In genomic region chr12:67070307-67070600, GRCh38 we compare ENCODE assay signal across 11 cellular contexts.
DNase-seq lines count a peak whose midpoint lies in the region; ATAC-seq, FAIRE-seq and TF ChIP-seq lines count a peak whose summit lies in the region.
"Had no signal": no experiment of that assay in that cellular context is flagged by ENCODE, and none has a peak within 500 bp of the region (broad histone marks: within the 10 kb centered on the region; RNA-seq: fewer than 3 reads in every experiment).

No MANE protein-coding gene starts in this region.

- peak overlapping the region in 1 of 2 experiments; percentile 91; a peak in 3 of 6 replicates for H3K27ac ChIP-seq in A549
- H3K27ac ChIP-seq: upper lobe of left lung had no signal

- no peak for TF ChIP-seq CTCF in A549 (IDR thresholded peaks at IDR 0.05)
- TF ChIP-seq CTCF in kidney epithelial cell (IDR thresholded peaks at IDR 0.05; ENCODE audit: insufficient read depth, low read length, poor library complexity, severe bottlenecking): no peak

- peak overlapping the region; percentile 88 for H3K4me3 Mint-ChIP-seq in activated naive CD4-positive, alpha-beta T cell treated with anti-CD3 and anti-CD28 coated beads, Interleukin-2, amount 50 U/mL, for 24 hours

- no peak for TF ChIP-seq EP300 in A549 (IDR thresholded peaks at IDR 0.05)

- POLR2A ChIA-PET in A549 (lab: Yijun Ruan, JAX): no interaction called here

- no peaks in the 10 kb centered on the region for H3K27me3 Mint-ChIP-seq in activated naive CD4-positive, alpha-beta T cell treated with anti-CD3 and anti-CD28 coated beads, Interleukin-2, amount 50 U/mL, for 24 hours

- peaks cover 13% of the 10 kb centered on the region for H3K4me1 ChIP-seq in A549

- peaks cover 50% of the 10 kb centered on the region for H3K4me1 Mint-ChIP-seq in activated naive CD4-positive, alpha-beta T cell treated with anti-CD3 and anti-CD28 coated beads, Interleukin-2, amount 50 U/mL, for 24 hours

- peak overlapping the region; percentile 97 for H3K4me2 ChIP-seq in A549

- no peak for FAIRE-seq in A549 (lab: Jason Lieb, UNC)

- H3K9me3 Mint-ChIP-seq in activated naive CD4-positive, alpha-beta T cell treated with anti-CD3 and anti-CD28 coated beads, Interleukin-2, amount 50 U/mL, for 24 hours: no peaks in the 10 kb centered on the region

- peaks cover 3% of the 10 kb centered on the region for H3K27me3 ChIP-seq in H7 (ENCODE audit: control insufficient read depth, insufficient read depth, low read length)
- H3K27me3 ChIP-seq in kidney epithelial cell (ENCODE audit: control insufficient read depth, insufficient read depth, low read length): no peaks in the 10 kb centered on the region

- peak overlapping the region; percentile 75 for H3K4me3 ChIP-seq in A549
- H3K4me3 ChIP-seq in H7 (ENCODE audit: insufficient read depth, low read depth, low read length): peak overlapping the region; percentile 76
- peak overlapping the region; percentile 80 for H3K4me3 ChIP-seq in kidney epithelial cell (ENCODE audit: low read depth, low read length)

- H3K36me3 ChIP-seq in H7 (replicated peaks; ENCODE audit: control insufficient read depth, insufficient read depth, low read length) (no peaks in the 10 kb centered on the region), kidney epithelial cell (ENCODE audit: control insufficient read depth, insufficient read depth, low read length) (no peaks in the 10 kb centered on the region)
- H3K36me3 ChIP-seq: upper lobe of left lung had no signal

- peak overlapping the region; percentile 95 for H3K27ac Mint-ChIP-seq in activated naive CD4-positive, alpha-beta T cell treated with anti-CD3 and anti-CD28 coated beads, Interleukin-2, amount 50 U/mL, for 24 hours

- no peak for ATAC-seq in A549

- DNase-seq in A549 (ENCODE audit: low read depth in 1 of 2, low spot score in 1 of 2) (no peak), H7 (no peak), kidney epithelial cell (ENCODE audit: low read depth) (no peak), NCI-H1417 (lab: John Stamatoyannopoulos, UW) (no peak), NCI-H526 treated with DMSO at 0.1 percent for 48 hours (lab: John Stamatoyannopoulos, UW) (no peak), OCI-M2 (lab: John Stamatoyannopoulos, UW; ENCODE audit: unreplicated experiment) (no peak), LoVo (ENCODE audit: low spot score) (no peak)
- DNase-seq: HCEC 1CT, Right ventricle myocardium superior had no signal

- no peak for TF ChIP-seq POLR2A in A549 (IDR thresholded peaks at IDR 0.05; ENCODE audit: low read length)

- 86% methylated on average over 6 of the region's 6 CpGs for WGBS in A549 (ENCODE audit: missing lambda C conversion rate)

- H3K36me3 Mint-ChIP-seq in activated naive CD4-positive, alpha-beta T cell treated with anti-CD3 and anti-CD28 coated beads, Interleukin-2, amount 50 U/mL, for 24 hours: peaks cover 2% of the 10 kb centered on the region

- TF ChIP-seq RAD21 in A549 (conservative IDR thresholded peaks at IDR 0.05 in 1 of 2, IDR thresholded peaks at IDR 0.05 in 1 of 2): no peak

- CTCF ChIA-PET in A549 (lab: Yijun Ruan, JAX): interaction anchor here (0.5 to 1.4 kb wide), 2 partner anchors 15 to 205 kb away, joined by 3 read pairs; no protein-coding TSS in a partner anchor

- H3K9me3 ChIP-seq in A549: no peaks in the 10 kb centered on the region
- H3K9me3 ChIP-seq: upper lobe of left lung had no signal

TF ChIP-seq in A549, 52 proteins besides CTCF, POLR2A, EP300 and RAD21:
- TF ChIP-seq ELK1 (IDR thresholded peaks at IDR 0.05; ENCODE audit: low read depth, low read length): no peak
- TF ChIP-seq, protein P1, sequence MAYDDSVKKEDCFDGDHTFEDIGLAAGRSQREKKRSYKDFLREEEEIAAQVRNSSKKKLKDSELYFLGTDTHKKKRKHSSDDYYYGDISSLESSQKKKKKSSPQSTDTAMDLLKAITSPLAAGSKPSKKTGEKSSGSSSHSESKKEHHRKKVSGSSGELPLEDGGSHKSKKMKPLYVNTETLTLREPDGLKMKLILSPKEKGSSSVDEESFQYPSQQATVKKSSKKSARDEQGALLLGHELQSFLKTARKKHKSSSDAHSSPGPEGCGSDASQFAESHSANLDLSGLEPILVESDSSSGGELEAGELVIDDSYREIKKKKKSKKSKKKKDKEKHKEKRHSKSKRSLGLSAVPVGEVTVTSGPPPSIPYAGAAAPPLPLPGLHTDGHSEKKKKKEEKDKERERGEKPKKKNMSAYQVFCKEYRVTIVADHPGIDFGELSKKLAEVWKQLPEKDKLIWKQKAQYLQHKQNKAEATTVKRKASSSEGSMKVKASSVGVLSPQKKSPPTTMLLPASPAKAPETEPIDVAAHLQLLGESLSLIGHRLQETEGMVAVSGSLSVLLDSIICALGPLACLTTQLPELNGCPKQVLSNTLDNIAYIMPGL (CRISPR knock-in tag; IDR thresholded peaks at IDR 0.05; ENCODE audit: borderline replicate concordance): no peak
- TF ChIP-seq, protein P2, sequence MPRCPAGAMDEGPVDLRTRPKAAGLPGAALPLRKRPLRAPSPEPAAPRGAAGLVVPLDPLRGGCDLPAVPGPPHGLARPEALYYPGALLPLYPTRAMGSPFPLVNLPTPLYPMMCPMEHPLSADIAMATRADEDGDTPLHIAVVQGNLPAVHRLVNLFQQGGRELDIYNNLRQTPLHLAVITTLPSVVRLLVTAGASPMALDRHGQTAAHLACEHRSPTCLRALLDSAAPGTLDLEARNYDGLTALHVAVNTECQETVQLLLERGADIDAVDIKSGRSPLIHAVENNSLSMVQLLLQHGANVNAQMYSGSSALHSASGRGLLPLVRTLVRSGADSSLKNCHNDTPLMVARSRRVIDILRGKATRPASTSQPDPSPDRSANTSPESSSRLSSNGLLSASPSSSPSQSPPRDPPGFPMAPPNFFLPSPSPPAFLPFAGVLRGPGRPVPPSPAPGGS (IDR thresholded peaks at IDR 0.05): no peak
- TF ChIP-seq FOXS1 (CRISPR knock-in tag; IDR thresholded peaks at IDR 0.05): no peak
- no peak for TF ChIP-seq MAFK (IDR thresholded peaks at IDR 0.05; ENCODE audit: partially characterized antibody)
- TF ChIP-seq, protein P3, sequence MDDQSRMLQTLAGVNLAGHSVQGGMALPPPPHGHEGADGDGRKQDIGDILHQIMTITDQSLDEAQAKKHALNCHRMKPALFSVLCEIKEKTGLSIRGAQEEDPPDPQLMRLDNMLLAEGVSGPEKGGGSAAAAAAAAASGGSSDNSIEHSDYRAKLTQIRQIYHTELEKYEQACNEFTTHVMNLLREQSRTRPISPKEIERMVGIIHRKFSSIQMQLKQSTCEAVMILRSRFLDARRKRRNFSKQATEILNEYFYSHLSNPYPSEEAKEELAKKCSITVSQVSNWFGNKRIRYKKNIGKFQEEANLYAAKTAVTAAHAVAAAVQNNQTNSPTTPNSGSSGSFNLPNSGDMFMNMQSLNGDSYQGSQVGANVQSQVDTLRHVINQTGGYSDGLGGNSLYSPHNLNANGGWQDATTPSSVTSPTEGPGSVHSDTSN (IDR thresholded peaks at IDR 0.05): no peak
- no peak for TF ChIP-seq HOXB5 (CRISPR knock-in tag; IDR thresholded peaks at IDR 0.05)
- TF ChIP-seq NPAS2 (CRISPR knock-in tag; IDR thresholded peaks at IDR 0.05; ENCODE audit: borderline replicate concordance): no peak
- TF ChIP-seq POLR2AphosphoS2 (conservative IDR thresholded peaks at IDR 0.05; ENCODE audit: low read length): no peak
- no peak for TF ChIP-seq ZFP36 (IDR thresholded peaks at IDR 0.05; ENCODE audit: borderline replicate concordance, partially characterized antibody)
- no peak for TF ChIP-seq RFX5 (IDR thresholded peaks at IDR 0.05)
- TF ChIP-seq GATA3 (IDR thresholded peaks at IDR 0.05; ENCODE audit: borderline replicate concordance): no peak
TF ChIP-seq in A549: peak in this region for 0.
